Comparison of ENCODE assay signal across 12 cellular contexts in the genomic region with DNA sequence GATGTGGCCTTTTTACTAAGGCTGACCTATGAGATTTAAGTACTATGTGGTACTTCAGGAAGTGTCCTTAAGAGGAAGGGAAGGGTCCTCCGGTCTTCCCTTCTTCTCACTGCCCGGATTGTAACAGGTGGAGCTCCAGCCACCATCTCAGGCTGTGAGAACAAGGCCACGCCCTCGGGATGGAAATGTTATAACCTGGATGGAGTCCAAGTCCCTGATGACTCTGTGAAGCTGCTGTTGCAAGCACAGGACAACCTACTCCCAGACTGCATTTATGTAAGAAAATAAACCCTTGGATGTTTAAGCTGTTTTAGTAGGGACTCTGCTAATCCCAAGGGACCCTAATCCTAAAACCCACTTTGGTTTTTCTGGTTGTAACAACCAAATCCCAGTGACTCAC.
DNase-seq lines count a peak whose midpoint lies in the region; ATAC-seq and TF ChIP-seq lines count a peak whose summit lies in the region.
"Had no signal": no experiment of that assay in that cellular context is flagged by ENCODE, and none has a peak within 500 bp of the region (broad histone marks: within the 10 kb centered on the region; RNA-seq: fewer than 3 reads in every experiment).

No MANE protein-coding gene starts in this region.

- intact Hi-C loops in PC-3 (cut with micrococcal nuclease), result no loop called here

- no peaks in the 10 kb centered on the region for H3F3A ChIP-seq in PC-3 (ENCODE audit: low read length, unreplicated experiment)

- POLR2A ChIA-PET in PC-3 (lab: Charles Lee; ENCODE audit: unreplicated experiment), result no interaction called here

- H3K9me3 ChIP-seq in PC-3 (ENCODE audit: low read length), result no peaks in the 10 kb centered on the region
- H3K9me3 ChIP-seq: lower lobe of right lung had no signal

- H2AFZ ChIP-seq in PC-3 (ENCODE audit: low read length), result no peak overlapping the region

- H3K9me2 ChIP-seq in PC-3 (replicated peaks; ENCODE audit: low read length), result no peaks in the 10 kb centered on the region

- no peaks in the 10 kb centered on the region for H4K20me1 ChIP-seq in PC-3 (ENCODE audit: low read length)

- peak; percentile 19 for DNase-seq in Caki2 (ENCODE audit: low read depth)
- DNase-seq in LoVo (ENCODE audit: low spot score), result peak; percentile 83
- peak; percentile 37 for DNase-seq in PC-3
- peak; percentile 79 to 92 for DNase-seq in foreskin keratinocyte
- no peak for DNase-seq in substantia nigra (lab: John Stamatoyannopoulos, UW)
- no peak for DNase-seq in activated CD8-positive, alpha-beta memory T cell treated with anti-CD3 and anti-CD28 coated beads, Interleukin-2, amount 50 U/mL, for 4 hours
- DNase-seq: activated B cell treated with CpG ODN at 0.5 μM for 24 hours, endodermal cell, lower lobe of right lung had no signal

- H3K4me3 ChIP-seq in PC-3 (ENCODE audit: low read length), result no peak overlapping the region
- H3K4me3 ChIP-seq: lower lobe of right lung had no signal

- no peaks in the 10 kb centered on the region for H3K4me1 ChIP-seq in PC-3 (ENCODE audit: insufficient read depth, low read length)
- peaks cover 18% of the 10 kb centered on the region for H3K4me1 ChIP-seq in foreskin keratinocyte
- H3K4me1 ChIP-seq: lower lobe of right lung had no signal

- H3K27me3 ChIP-seq in PC-3 (ENCODE audit: low read length) (peaks cover 9% of the 10 kb centered on the region; the same call in 1 of the 2 replicates), foreskin keratinocyte (no peaks in the 10 kb centered on the region)

- CTCF ChIA-PET in PC-3 (lab: Charles Lee), result no interaction called here

- in situ Hi-C loops in Caki2 (cut with HindIII; ENCODE audit: low pct_unique_long_range_greater_than_20kb, low sequenced_read_pairs), result no loop called here

- no peak overlapping the region for H3K4me2 ChIP-seq in PC-3 (ENCODE audit: low read length)

- no peaks in the 10 kb centered on the region for H3K36me3 ChIP-seq in PC-3 (ENCODE audit: low read depth, low read length)
- H3K36me3 ChIP-seq: lower lobe of right lung had no signal

- no peak for ATAC-seq in PC-3
- peak; percentile 52 for ATAC-seq in foreskin keratinocyte
- no peak for ATAC-seq in HG02763 (IDR thresholded peaks at IDR 0.05; ENCODE audit: unreplicated experiment)
- ATAC-seq in HG03108 (IDR thresholded peaks at IDR 0.05; ENCODE audit: unreplicated experiment), result no peak
- ATAC-seq: activated naive CD4-positive, alpha-beta T cell treated with anti-CD3 and anti-CD28 coated beads, Interleukin-2, amount 50 U/mL, for 72 hours; lower lobe of right lung had no signal

- BruUV-seq in PC-3 (replicated peaks; lab: Mats Ljungman, UMichigan), result no TSS peak

- no peak overlapping the region for H3K9ac ChIP-seq in PC-3 (ENCODE audit: low read length)

- H3K27ac ChIP-seq in PC-3 (ENCODE audit: low read length) (no peak overlapping the region), foreskin keratinocyte (peak overlapping the region; percentile 87), substantia nigra (ENCODE audit: low read depth, low read length, poor library complexity, severe bottlenecking) (no peak overlapping the region)
- H3K27ac ChIP-seq: lower lobe of right lung had no signal

- H3K79me2 ChIP-seq in PC-3 (ENCODE audit: low read length), result no peaks in the 10 kb centered on the region

- TF ChIP-seq CTCF in PC-3 (conservative IDR thresholded peaks at IDR 0.05; ENCODE audit: low read depth, low read length) (no peak), foreskin keratinocyte (conservative IDR thresholded peaks at IDR 0.05) (no peak)

Comparison
In these comparisons a context has a peak if more than half of its experiments do, and no peak if none do; other contexts are left out.
1. DNase-seq: peak in Caki2 (single experiment), LoVo (single experiment), PC-3 (single experiment) and foreskin keratinocyte (2 of 2); none in substantia nigra (0 of 49) and activated CD8-positive, alpha-beta memory T cell treated with anti-CD3 and anti-CD28 coated beads, Interleukin-2, amount 50 U/mL, for 4 hours (single experiment).